ENCODE assay signal across 2 cellular contexts in genomic region chr7:75795831-75796285, GRCh38.
A peak's percentile ranks its signal among the peaks of the same experiment; 100 is the strongest.
TF ChIP-seq lines count a peak whose summit lies in the region.

No MANE protein-coding gene starts in this region.

TF ChIP-seq in liver, 16 proteins besides CTCF, POLR2A, EP300 and RAD21:
- TF ChIP-seq EGR1 (IDR thresholded peaks at IDR 0.05; ENCODE audit: low read depth in 2 of 2) (no peak), HNF4G (IDR thresholded peaks at IDR 0.05) (no peak), FOXA1 (IDR thresholded peaks at IDR 0.05) (no peak), RXRA (IDR thresholded peaks at IDR 0.05) (peak; percentile 79 to 94), NR2F2 (IDR thresholded peaks at IDR 0.05) (peak; percentile 100), JUND (IDR thresholded peaks at IDR 0.05) (no peak), ATF3 (IDR thresholded peaks at IDR 0.05) (peak; percentile 17), SP1 (IDR thresholded peaks at IDR 0.05) (peak; percentile 85), MAX (IDR thresholded peaks at IDR 0.05) (no peak), GABPA (IDR thresholded peaks at IDR 0.05 in 1 of 2, conservative IDR thresholded peaks at IDR 0.05 in 1 of 2) (no peak), FOXA2 (IDR thresholded peaks at IDR 0.05) (no peak)

TF ChIP-seq in HepG2, 621 proteins besides CTCF, POLR2A, EP300 and RAD21:
- TF ChIP-seq KDM5A (IDR thresholded peaks at IDR 0.05; ENCODE audit: borderline replicate concordance, low read length): no peak
- no peak for TF ChIP-seq DRAP1 (CRISPR knock-in tag; IDR thresholded peaks at IDR 0.05)
- TF ChIP-seq GATAD2A (CRISPR knock-in tag; IDR thresholded peaks at IDR 0.05): no peak
- TF ChIP-seq HDAC1 (CRISPR knock-in tag; IDR thresholded peaks at IDR 0.05): no peak
- TF ChIP-seq ARNT2 (CRISPR knock-in tag; IDR thresholded peaks at IDR 0.05; ENCODE audit: low read depth): no peak
- no peak for TF ChIP-seq ZNF567 (CRISPR knock-in tag; IDR thresholded peaks at IDR 0.05; ENCODE audit: borderline replicate concordance)
